In the genomic region with DNA sequence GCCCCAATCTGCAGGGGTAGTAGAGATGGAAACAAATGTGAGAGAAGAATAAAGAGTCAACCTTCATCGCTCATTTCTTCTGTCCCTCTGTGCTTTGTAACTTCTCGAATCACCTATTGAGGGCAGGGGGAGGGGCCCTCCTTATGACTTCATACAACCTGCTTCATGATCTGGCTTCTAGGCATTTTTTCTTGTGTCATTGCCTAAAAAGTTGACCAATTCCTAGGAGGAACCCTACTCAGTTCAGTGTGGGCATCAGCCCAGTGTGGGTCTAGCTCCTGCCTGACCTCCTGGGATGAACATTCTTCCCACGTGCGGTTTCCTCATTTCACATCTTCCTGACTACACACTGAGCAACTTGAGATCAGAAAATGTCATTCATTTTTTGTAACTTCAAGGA, we compare ENCODE assay signal across 1 cellular context.
TF ChIP-seq lines count a peak whose summit lies in the region.

No MANE protein-coding gene starts in this region.

TF ChIP-seq in A549, 52 proteins besides CTCF, POLR2A, EP300 and RAD21 (continued from another document):
- TF ChIP-seq, protein P1, sequence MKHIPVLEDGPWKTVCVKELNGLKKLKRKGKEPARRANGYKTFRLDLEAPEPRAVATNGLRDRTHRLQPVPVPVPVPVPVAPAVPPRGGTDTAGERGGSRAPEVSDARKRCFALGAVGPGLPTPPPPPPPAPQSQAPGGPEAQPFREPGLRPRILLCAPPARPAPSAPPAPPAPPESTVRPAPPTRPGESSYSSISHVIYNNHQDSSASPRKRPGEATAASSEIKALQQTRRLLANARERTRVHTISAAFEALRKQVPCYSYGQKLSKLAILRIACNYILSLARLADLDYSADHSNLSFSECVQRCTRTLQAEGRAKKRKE (CRISPR knock-in tag; IDR thresholded peaks at IDR 0.05; ENCODE audit: low read depth), result no peak
- TF ChIP-seq MAFK (IDR thresholded peaks at IDR 0.05; ENCODE audit: partially characterized antibody), result no peak
